In genomic region chr4:67236793-67237192, GRCh38 we compare ENCODE assay signal across 27 cellular contexts.
"Had no signal": no experiment of that assay in that cellular context is flagged by ENCODE, and none has a peak within 500 bp of the region (broad histone marks: within the 10 kb centered on the region; RNA-seq: fewer than 3 reads in every experiment).

No MANE protein-coding gene starts in this region.

- H3K4me3 Mint-ChIP-seq: activated CD8-positive, alpha-beta T cell treated with anti-CD3 and anti-CD28 coated beads for 36 hours; activated naive CD8-positive, alpha-beta T cell treated with anti-CD3 and anti-CD28 coated beads, Interleukin-2, amount 10 ng/mL, durations not matched to agents 7 days and 5 days; activated T-cell treated with anti-CD3 and anti-CD28 coated beads, Interleukin-2, amount 50 U/mL, for 72 hours; T-cell had no signal

- H3K9me3 Mint-ChIP-seq: activated CD8-positive, alpha-beta T cell treated with anti-CD3 and anti-CD28 coated beads for 36 hours; activated naive CD8-positive, alpha-beta T cell treated with anti-CD3 and anti-CD28 coated beads, Interleukin-2, amount 10 ng/mL, durations not matched to agents 7 days and 5 days; activated T-cell treated with anti-CD3 and anti-CD28 coated beads, Interleukin-2, amount 50 U/mL, for 72 hours; activated T-helper 2 cell treated with anti-CD3 and anti-CD28 coated beads, Interferon-gamma antibody, Interleukin-2, Interleukin-4, amounts not matched to agents 10 μg/mL and 5 μg/mL and 100 μg/mL, durations not matched to agents 14 hours and 24 hours and 36 hours had no signal

- H3K4me1 ChIP-seq: adrenal gland, breast epithelium had no signal

- H3K4me3 ChIP-seq: adrenal gland, breast epithelium had no signal

- DNase-seq: activated CD4-positive, alpha-beta T cell treated with anti-CD3 and anti-CD28 coated beads for 4 hours; activated CD8-positive, alpha-beta memory T cell treated with anti-CD3 and anti-CD28 coated beads, Interleukin-2, amount 50 U/mL, for 4 hours; activated CD8-positive, alpha-beta T cell treated with anti-CD3 and anti-CD28 coated beads for 36 hours; activated naive CD4-positive, alpha-beta T cell treated with anti-CD3 and anti-CD28 coated beads, Interleukin-2, amount 50 U/mL, for 16 hours; activated naive CD8-positive, alpha-beta T cell treated with anti-CD3 and anti-CD28 coated beads, Interleukin-2, amount 10 ng/mL, durations not matched to agents 7 days and 5 days; activated T-cell treated with anti-CD3 and anti-CD28 coated beads, Interleukin-2, amount 50 U/mL, for 72 hours; adrenal gland; aorta; caudate nucleus; Kasumi-1; KBM-7; NCI-H1092; NCI-H1417; NCI-H1930; NCI-H2171; NCI-H2227 treated with DMSO at 0.1 percent for 48 hours; NCI-H446 treated with DMSO at 0.1 percent for 48 hours; NCI-H526; NCI-H774; SIG-M5; T-cell; T-helper 2 cell; T1000; WERI-Rb-1 had no signal

- H3K27me3 ChIP-seq: adrenal gland, breast epithelium had no signal

- H3K36me3 ChIP-seq: adrenal gland, breast epithelium, WERI-Rb-1 had no signal

- H3K27ac ChIP-seq: adrenal gland, breast epithelium, WERI-Rb-1 had no signal

- H3K27ac Mint-ChIP-seq: activated CD8-positive, alpha-beta T cell treated with anti-CD3 and anti-CD28 coated beads for 36 hours; activated naive CD8-positive, alpha-beta T cell treated with anti-CD3 and anti-CD28 coated beads, Interleukin-2, amount 10 ng/mL, durations not matched to agents 7 days and 5 days; activated T-cell treated with anti-CD3 and anti-CD28 coated beads, Interleukin-2, amount 50 U/mL, for 72 hours; activated T-helper 2 cell treated with anti-CD3 and anti-CD28 coated beads, Interferon-gamma antibody, Interleukin-2, Interleukin-4, amounts not matched to agents 10 μg/mL and 5 μg/mL and 100 μg/mL, durations not matched to agents 14 hours and 24 hours and 36 hours; T-cell had no signal

- H3K27me3 Mint-ChIP-seq: activated CD8-positive, alpha-beta T cell treated with anti-CD3 and anti-CD28 coated beads for 36 hours; activated naive CD8-positive, alpha-beta T cell treated with anti-CD3 and anti-CD28 coated beads, Interleukin-2, amount 10 ng/mL, durations not matched to agents 7 days and 5 days; T-cell had no signal

- H3K36me3 Mint-ChIP-seq: activated naive CD8-positive, alpha-beta T cell treated with anti-CD3 and anti-CD28 coated beads, Interleukin-2, amount 10 ng/mL, durations not matched to agents 7 days and 5 days; T-cell had no signal

- H3K9me3 ChIP-seq: adrenal gland, breast epithelium had no signal

- ATAC-seq: activated CD4-positive, CD25-positive, alpha-beta regulatory T cell treated with anti-CD3 and anti-CD28 coated beads, Interleukin-2, amount 50 U/mL, for 24 hours; activated CD8-positive, alpha-beta T cell treated with anti-CD3 and anti-CD28 coated beads for 36 hours; activated T-cell treated with anti-CD3 and anti-CD28 coated beads, Interleukin-2, amount 50 U/mL, for 72 hours; T-cell had no signal

- H3K4me1 Mint-ChIP-seq: activated naive CD8-positive, alpha-beta T cell treated with anti-CD3 and anti-CD28 coated beads, Interleukin-2, amount 10 ng/mL, durations not matched to agents 7 days and 5 days; T-cell had no signal
